ENCODE assay signal across 35 cellular contexts in genomic region chr18:70936160-70936559, GRCh38.
"Had no signal": no experiment of that assay in that cellular context is flagged by ENCODE, and none has a peak within 500 bp of the region (broad histone marks: within the 10 kb centered on the region; RNA-seq: fewer than 3 reads in every experiment).

No MANE protein-coding gene starts in this region.

- H3K27me3 Mint-ChIP-seq: activated B cell treated with CpG ODN at 0.5 μM for 24 hours; activated CD4-positive, alpha-beta memory T cell treated with anti-CD3 and anti-CD28 coated beads for 36 hours; activated CD4-positive, alpha-beta T cell treated with anti-CD3 and anti-CD28 coated beads, Interleukin-2, amount 10 ng/mL, durations not matched to agents 7 days and 5 days; activated CD8-positive, alpha-beta T cell treated with anti-CD3 and anti-CD28 coated beads for 36 hours; activated naive CD4-positive, alpha-beta T cell treated with anti-CD3 and anti-CD28 coated beads, Interleukin-2, amount 50 U/mL, for 24 hours; activated naive CD8-positive, alpha-beta T cell; activated naive CD8-positive, alpha-beta T cell treated with anti-CD3 and anti-CD28 coated beads, Interleukin-2, amount 10 ng/mL, durations not matched to agents 7 days and 5 days; activated naive CD8-positive, alpha-beta T cell treated with anti-CD3 and anti-CD28 coated beads, Interleukin-2, amount 50 U/mL, for 24 hours; activated T-helper 17 cell treated with anti-CD3 and anti-CD28 coated beads, Interleukin-2, amount 50 U/mL, for 72 hours; brain; central memory CD8-positive, alpha-beta T cell had no signal

- H3K4me3 ChIP-seq: ascending aorta, cardiac muscle cell had no signal

- H3K4me3 Mint-ChIP-seq: activated B cell treated with CpG ODN at 0.5 μM for 24 hours; activated CD4-positive, alpha-beta memory T cell treated with anti-CD3 and anti-CD28 coated beads for 36 hours; activated CD4-positive, alpha-beta T cell treated with anti-CD3 and anti-CD28 coated beads, Interleukin-2, amount 10 ng/mL, durations not matched to agents 7 days and 5 days; activated CD8-positive, alpha-beta T cell treated with anti-CD3 and anti-CD28 coated beads for 36 hours; activated naive CD4-positive, alpha-beta T cell treated with anti-CD3 and anti-CD28 coated beads for 36 hours; activated naive CD4-positive, alpha-beta T cell treated with anti-CD3 and anti-CD28 coated beads, Interleukin-2, amount 50 U/mL, for 24 hours; activated naive CD8-positive, alpha-beta T cell; activated naive CD8-positive, alpha-beta T cell treated with anti-CD3 and anti-CD28 coated beads, Interleukin-2, amount 10 ng/mL, durations not matched to agents 7 days and 5 days; activated naive CD8-positive, alpha-beta T cell treated with anti-CD3 and anti-CD28 coated beads, Interleukin-2, amount 50 U/mL, for 24 hours; activated T-cell treated with anti-CD3 and anti-CD28 coated beads, Interleukin-2, amount 50 U/mL, for 4 hours; activated T-cell treated with anti-CD3 and anti-CD28 coated beads, Interleukin-2, amount 50 U/mL, for 72 hours; activated T-helper 1 cell treated with anti-CD3 and anti-CD28 coated beads, Interleukin-12 subunit alpha, Interleukin-12 subunit beta, Interleukin-2, Interleukin-4 antibody, amounts not matched to agents 30 ng/mL and 10 ng/mL and 1 ng/mL, durations not matched to agents 14 hours and 24 hours and 36 hours; activated T-helper 17 cell treated with anti-CD3 and anti-CD28 coated beads, Interleukin-2, amount 50 U/mL, for 72 hours; brain; central memory CD8-positive, alpha-beta T cell; T-helper 1 cell treated with Interleukin-12 subunit alpha and Interleukin-12 subunit beta and Interleukin-4 antibody, amounts not matched to agents 30 μg/mL and 1 μg/mL, for 36 hours; T-helper 2 cell treated with Interferon-gamma antibody and Interleukin-4, amounts not matched to agents 5 μg/mL and 100 μg/mL, for 36 hours had no signal

- H3K9me3 Mint-ChIP-seq: activated CD4-positive, alpha-beta memory T cell treated with anti-CD3 and anti-CD28 coated beads for 36 hours; activated CD4-positive, alpha-beta T cell treated with anti-CD3 and anti-CD28 coated beads, Interleukin-2, amount 10 ng/mL, durations not matched to agents 7 days and 5 days; activated CD8-positive, alpha-beta T cell treated with anti-CD3 and anti-CD28 coated beads for 36 hours; activated naive CD4-positive, alpha-beta T cell treated with anti-CD3 and anti-CD28 coated beads for 36 hours; activated naive CD4-positive, alpha-beta T cell treated with anti-CD3 and anti-CD28 coated beads, Interleukin-2, amount 50 U/mL, for 24 hours; activated naive CD8-positive, alpha-beta T cell treated with anti-CD3 and anti-CD28 coated beads, Interleukin-2, amount 10 ng/mL, durations not matched to agents 7 days and 5 days; activated T-cell treated with anti-CD3 and anti-CD28 coated beads, Interleukin-2, amount 50 U/mL, for 4 hours; activated T-helper 1 cell treated with anti-CD3 and anti-CD28 coated beads, Interleukin-12 subunit alpha, Interleukin-12 subunit beta, Interleukin-2, Interleukin-4 antibody, amounts not matched to agents 30 ng/mL and 10 ng/mL and 1 ng/mL, durations not matched to agents 14 hours and 24 hours and 36 hours; activated T-helper 17 cell treated with anti-CD3 and anti-CD28 coated beads, Interleukin-2, amount 50 U/mL, for 72 hours; T-helper 1 cell treated with Interleukin-12 subunit alpha and Interleukin-12 subunit beta and Interleukin-4 antibody, amounts not matched to agents 30 μg/mL and 1 μg/mL, for 36 hours; T-helper 2 cell treated with Interferon-gamma antibody and Interleukin-4, amounts not matched to agents 5 μg/mL and 100 μg/mL, for 36 hours had no signal

- H3K4me1 ChIP-seq: ascending aorta had no signal

- DNase-seq: activated B cell treated with CpG ODN at 0.5 μM for 24 hours; activated CD4-positive, alpha-beta memory T cell treated with anti-CD3 and anti-CD28 coated beads for 36 hours; activated CD4-positive, alpha-beta T cell treated with anti-CD3 and anti-CD28 coated beads for 4 hours; activated CD4-positive, alpha-beta T cell treated with anti-CD3 and anti-CD28 coated beads, Interleukin-2, amount 10 ng/mL, durations not matched to agents 7 days and 5 days; activated CD4-positive, CD25-positive, alpha-beta regulatory T cell treated with anti-CD3 and anti-CD28 coated beads, Interleukin-2, amount 50 U/mL, for 72 hours; activated CD8-positive, alpha-beta memory T cell treated with anti-CD3 and anti-CD28 coated beads, Interleukin-2, amount 50 U/mL, for 4 hours; activated CD8-positive, alpha-beta T cell treated with anti-CD3 and anti-CD28 coated beads for 36 hours; activated effector memory CD4-positive, alpha-beta T cell treated with anti-CD3 and anti-CD28 coated beads, Interleukin-2, amount 50 U/mL, for 16 hours; activated gamma-delta T cell treated with Interleukin-2 at 50 U/mL for 16 hours; activated naive CD4-positive, alpha-beta T cell; activated naive CD4-positive, alpha-beta T cell treated with anti-CD3 and anti-CD28 coated beads for 36 hours; activated naive CD8-positive, alpha-beta T cell treated with anti-CD3 and anti-CD28 coated beads, Interleukin-2, amount 10 ng/mL, durations not matched to agents 7 days and 5 days; activated naive CD8-positive, alpha-beta T cell treated with anti-CD3 and anti-CD28 coated beads, Interleukin-2, amount 50 U/mL, for 24 hours; activated T-cell treated with anti-CD3 and anti-CD28 coated beads for 4 hours; activated T-cell treated with anti-CD3 and anti-CD28 coated beads, Interleukin-2, amount 50 U/mL, for 1 hour; activated T-cell treated with anti-CD3 and anti-CD28 coated beads, Interleukin-2, amount 50 U/mL, for 4 hours; activated T-cell treated with anti-CD3 and anti-CD28 coated beads, Interleukin-2, amount 50 U/mL, for 72 hours; amygdala; anterior cingulate cortex; caudate nucleus; cerebellar nuclear complex; T-helper 1 cell; T-helper 2 cell; T-helper 9 cell had no signal

- H3K27me3 ChIP-seq: ascending aorta, cardiac muscle cell had no signal

- H3K36me3 ChIP-seq: ascending aorta, cardiac muscle cell had no signal

- H3K36me3 Mint-ChIP-seq: activated CD4-positive, alpha-beta memory T cell treated with anti-CD3 and anti-CD28 coated beads for 36 hours; activated naive CD4-positive, alpha-beta T cell treated with anti-CD3 and anti-CD28 coated beads, Interleukin-2, amount 50 U/mL, for 24 hours; activated naive CD8-positive, alpha-beta T cell; activated naive CD8-positive, alpha-beta T cell treated with anti-CD3 and anti-CD28 coated beads, Interleukin-2, amount 10 ng/mL, durations not matched to agents 7 days and 5 days; brain had no signal

- H3K27ac Mint-ChIP-seq: activated B cell treated with CpG ODN at 0.5 μM for 24 hours; activated CD4-positive, alpha-beta memory T cell treated with anti-CD3 and anti-CD28 coated beads for 36 hours; activated CD4-positive, alpha-beta T cell treated with anti-CD3 and anti-CD28 coated beads, Interleukin-2, amount 10 ng/mL, durations not matched to agents 7 days and 5 days; activated CD8-positive, alpha-beta T cell treated with anti-CD3 and anti-CD28 coated beads for 36 hours; activated naive CD4-positive, alpha-beta T cell treated with anti-CD3 and anti-CD28 coated beads for 36 hours; activated naive CD4-positive, alpha-beta T cell treated with anti-CD3 and anti-CD28 coated beads, Interleukin-2, amount 50 U/mL, for 24 hours; activated naive CD8-positive, alpha-beta T cell; activated naive CD8-positive, alpha-beta T cell treated with anti-CD3 and anti-CD28 coated beads, Interleukin-2, amount 10 ng/mL, durations not matched to agents 7 days and 5 days; activated naive CD8-positive, alpha-beta T cell treated with anti-CD3 and anti-CD28 coated beads, Interleukin-2, amount 50 U/mL, for 24 hours; activated T-cell treated with anti-CD3 and anti-CD28 coated beads, Interleukin-2, amount 50 U/mL, for 72 hours; activated T-helper 1 cell treated with anti-CD3 and anti-CD28 coated beads, Interleukin-12 subunit alpha, Interleukin-12 subunit beta, Interleukin-2, Interleukin-4 antibody, amounts not matched to agents 30 ng/mL and 10 ng/mL and 1 ng/mL, durations not matched to agents 14 hours and 24 hours and 36 hours; activated T-helper 17 cell treated with anti-CD3 and anti-CD28 coated beads, Interleukin-2, amount 50 U/mL, for 72 hours; brain; T-helper 1 cell treated with Interleukin-12 subunit alpha and Interleukin-12 subunit beta and Interleukin-4 antibody, amounts not matched to agents 30 μg/mL and 1 μg/mL, for 36 hours; T-helper 2 cell treated with Interferon-gamma antibody and Interleukin-4, amounts not matched to agents 5 μg/mL and 100 μg/mL, for 36 hours had no signal

- H3K9me3 ChIP-seq: ascending aorta had no signal

- H3K4me1 Mint-ChIP-seq: activated B cell treated with CpG ODN at 0.5 μM for 24 hours; activated CD4-positive, alpha-beta T cell treated with anti-CD3 and anti-CD28 coated beads, Interleukin-2, amount 10 ng/mL, durations not matched to agents 7 days and 5 days; activated naive CD8-positive, alpha-beta T cell treated with anti-CD3 and anti-CD28 coated beads, Interleukin-2, amount 10 ng/mL, durations not matched to agents 7 days and 5 days; activated naive CD8-positive, alpha-beta T cell treated with anti-CD3 and anti-CD28 coated beads, Interleukin-2, amount 50 U/mL, for 24 hours; activated T-helper 17 cell treated with anti-CD3 and anti-CD28 coated beads, Interleukin-2, amount 50 U/mL, for 72 hours; brain; central memory CD8-positive, alpha-beta T cell had no signal

- H3K27ac ChIP-seq: ascending aorta, cardiac muscle cell, VCaP had no signal
